ENCODE assay signal across 29 cellular contexts in the genomic region with DNA sequence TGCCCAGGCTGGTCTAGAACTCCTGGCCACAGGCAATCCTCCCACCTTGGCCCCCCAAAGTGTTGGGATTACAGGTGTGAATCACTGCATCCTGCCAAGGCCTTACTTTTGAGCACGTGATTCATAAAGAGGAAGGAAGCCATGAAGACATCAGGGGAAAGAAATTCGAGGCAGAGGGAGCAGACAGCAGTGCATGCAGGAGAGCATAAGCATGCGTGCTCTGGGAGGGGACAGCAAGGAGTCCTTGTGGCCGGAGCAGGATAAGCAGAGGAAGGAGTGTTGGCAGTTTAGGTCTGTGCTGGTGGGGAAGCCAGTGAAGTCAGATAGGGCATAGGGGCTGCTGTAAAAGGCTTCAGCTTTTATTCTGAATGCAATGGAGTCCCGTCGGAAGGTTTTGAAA.
"Had no signal": no experiment of that assay in that cellular context is flagged by ENCODE, and none has a peak within 500 bp of the region (broad histone marks: within the 10 kb centered on the region; RNA-seq: fewer than 3 reads in every experiment).

No MANE protein-coding gene starts in this region.

- H3K27me3 ChIP-seq: colonic mucosa, dorsolateral prefrontal cortex, esophagus muscularis mucosa, heart right ventricle, pancreas, tibial nerve had no signal

- ATAC-seq: activated naive CD4-positive, alpha-beta T cell treated with anti-CD3 and anti-CD28 coated beads, Interleukin-2, amount 50 U/mL, for 72 hours; activated T-cell treated with anti-CD3 and anti-CD28 coated beads, Interleukin-2, amount 50 U/mL, for 72 hours; effector memory CD8-positive, alpha-beta T cell; heart right ventricle; left cardiac atrium; left ventricle myocardium superior; pancreas; psoas muscle; stimulated activated memory B cell treated with anti-CD40 and anti-IgM and Interleukin-4, amounts not matched to agents 10 μg/mL and 1 μg/mL and 100 μg/mL, for 72 hours had no signal

- H3K27me3 Mint-ChIP-seq: effector memory CD8-positive, alpha-beta T cell; stimulated activated memory B cell treated with anti-CD40 and anti-IgM and Interleukin-4, amounts not matched to agents 10 μg/mL and 1 μg/mL and 100 μg/mL, for 72 hours had no signal

- H3K27ac Mint-ChIP-seq: activated T-cell treated with anti-CD3 and anti-CD28 coated beads, Interleukin-2, amount 50 U/mL, for 72 hours; effector memory CD8-positive, alpha-beta T cell; mesothelial cell of epicardium; stimulated activated memory B cell treated with anti-CD40 and anti-IgM and Interleukin-4, amounts not matched to agents 10 μg/mL and 1 μg/mL and 100 μg/mL, for 72 hours had no signal

- H3K36me3 ChIP-seq: colonic mucosa, pancreas, tibial nerve had no signal

- H3K4me3 Mint-ChIP-seq: activated T-cell treated with anti-CD3 and anti-CD28 coated beads, Interleukin-2, amount 50 U/mL, for 72 hours; effector memory CD8-positive, alpha-beta T cell; mesothelial cell of epicardium; naive B cell; stimulated activated memory B cell treated with anti-CD40 and anti-IgM and Interleukin-4, amounts not matched to agents 10 μg/mL and 1 μg/mL and 100 μg/mL, for 72 hours had no signal

- H3K4me3 ChIP-seq: colonic mucosa, dorsolateral prefrontal cortex, esophagus muscularis mucosa, heart right ventricle, pancreas, psoas muscle, smooth muscle cell, tibial nerve had no signal

- H3K9me3 ChIP-seq: colonic mucosa, esophagus muscularis mucosa, heart right ventricle, pancreas, psoas muscle, tibial nerve had no signal

- H3K27ac ChIP-seq: colonic mucosa, dorsolateral prefrontal cortex, esophagus muscularis mucosa, heart right ventricle, pancreas, psoas muscle, tibial nerve had no signal

- FAIRE-seq: pancreas had no signal

- H3K4me2 ChIP-seq: smooth muscle cell had no signal

- DNase-seq: activated CD4-positive, alpha-beta T cell treated with anti-CD3 and anti-CD28 coated beads for 4 hours; activated CD4-positive, alpha-beta T cell treated with anti-CD3 and anti-CD28 coated beads, Interleukin-2, amount 50 U/mL, for 4 hours; activated naive CD4-positive, alpha-beta T cell; activated T-cell treated with anti-CD3 and anti-CD28 coated beads for 4 hours; activated T-cell treated with anti-CD3 and anti-CD28 coated beads, Interleukin-2, amount 50 U/mL, for 72 hours; cerebellar nuclear complex; colonic mucosa; dorsolateral prefrontal cortex; effector memory CD8-positive, alpha-beta T cell; foreskin melanocyte; heart right ventricle; islet precursor cell; left cardiac atrium; left ventricle myocardium superior; mammary epithelial cell; naive B cell; nucleus accumbens; pancreas; psoas muscle; stimulated activated CD4-positive, alpha-beta T cell treated with anti-CD3 and anti-CD28 coated beads, Interleukin-1b, Interleukin-23, amount 100 ng/mL, for 48 hours; stimulated activated CD4-positive, alpha-beta T cell treated with anti-CD3 and anti-CD28 coated beads, Interleukin-4, amount 100 ng/mL, for 4 hours; stimulated activated CD8-positive, alpha-beta memory T cell treated with anti-CD3 and anti-CD28 coated beads, Interleukin-4, amount 100 ng/mL, for 48 hours; T-helper 2 cell had no signal

- H3K4me1 ChIP-seq: colonic mucosa, esophagus muscularis mucosa, pancreas, psoas muscle, tibial nerve had no signal

- H3K36me3 Mint-ChIP-seq: activated naive CD4-positive, alpha-beta T cell treated with anti-CD3 and anti-CD28 coated beads, Interleukin-2, amount 50 U/mL, for 72 hours; naive B cell; stimulated activated memory B cell treated with anti-CD40 and anti-IgM and Interleukin-4, amounts not matched to agents 10 μg/mL and 1 μg/mL and 100 μg/mL, for 72 hours had no signal

- H3K4me1 Mint-ChIP-seq: mesothelial cell of epicardium; naive B cell; stimulated activated memory B cell treated with anti-CD40 and anti-IgM and Interleukin-4, amounts not matched to agents 10 μg/mL and 1 μg/mL and 100 μg/mL, for 72 hours had no signal
